Comparison of ENCODE assay signal across 10 cellular contexts in genomic region chr1:227944931-227945890, GRCh38. TPM values are rescaled to one million over a fixed set of nuclear protein-coding genes. Genes with fewer than 3 reads are reported as not detected.
A peak's percentile ranks its signal among the peaks of the same experiment; 100 is the strongest.
DNase-seq lines count a peak whose midpoint lies in the region; ATAC-seq and TF ChIP-seq lines count a peak whose summit lies in the region.
"Had no signal": no experiment of that assay in that cellular context is flagged by ENCODE, and none has a peak within 500 bp of the region (broad histone marks: within the 10 kb centered on the region; RNA-seq: fewer than 3 reads in every experiment).

No MANE protein-coding gene starts in this region.

- CTCF ChIA-PET in HEK293 (lab: Yijun Ruan, JAX) (interaction anchor here (0.6 to 3.0 kb wide), 9 partner anchors 8 to 496 kb away, joined by 3 to 42 read pairs (median 4); no protein-coding TSS in a partner anchor), PC-3 (lab: Charles Lee) (interaction anchor here (0.6 to 1.4 kb wide), 3 partner anchors 139 to 186 kb away, joined by 6 to 10 read pairs (median 9); no protein-coding TSS in a partner anchor), WTC11 (lab: Charles Lee) (interaction anchor here (1.1 to 4.4 kb wide), 5 partner anchors 8 to 183 kb away, joined by 3 to 25 read pairs (median 4); no protein-coding TSS in a partner anchor)

- peak overlapping the region; percentile 63 for H3K9ac ChIP-seq in PC-3 (ENCODE audit: low read length)

- no peak for TF ChIP-seq CTCF in HEK293 (tag by site-specific recombination; IDR thresholded peaks at IDR 0.05)
- no peak for TF ChIP-seq CTCF in PC-3 (conservative IDR thresholded peaks at IDR 0.05; ENCODE audit: low read depth, low read length)
- TF ChIP-seq CTCF in left ventricle myocardium inferior (IDR thresholded peaks at IDR 0.05; ENCODE audit: borderline replicate concordance) = no peak
- TF ChIP-seq CTCF in WTC11 (IDR thresholded peaks at IDR 0.05) = no peak

- H3K4me1 Mint-ChIP-seq in WTC11 = peaks cover 9% of the 10 kb centered on the region

- BruUV-seq in PC-3 (replicated peaks; lab: Mats Ljungman, UMichigan) = no TSS peak

- H2AFZ ChIP-seq in PC-3 (ENCODE audit: low read length) = peak overlapping the region; percentile 70; the same call in 1 of the 2 replicates

- H3K4me2 ChIP-seq in PC-3 (ENCODE audit: low read length) = peak overlapping the region; percentile 89

- H3K4me3 ChIP-seq in HEK293 (ENCODE audit: low read depth, low read length) (no peak overlapping the region), PC-3 (ENCODE audit: low read length) (peak overlapping the region; percentile 75), left ventricle myocardium inferior (peak overlapping the region; percentile 73)

- no peaks in the 10 kb centered on the region for H4K20me1 ChIP-seq in PC-3 (ENCODE audit: low read length)

- H3K4me1 ChIP-seq in HEK293 (ENCODE audit: control insufficient read depth, insufficient read depth, low read length) (peaks cover 14% of the 10 kb centered on the region), PC-3 (ENCODE audit: insufficient read depth, low read length) (peaks cover 28% of the 10 kb centered on the region), left ventricle myocardium inferior (peaks cover 69% of the 10 kb centered on the region)

- H3K27me3 ChIP-seq in PC-3 (ENCODE audit: low read length) = no peaks in the 10 kb centered on the region
- H3K27me3 ChIP-seq in left ventricle myocardium inferior (ENCODE audit: low read depth) = peaks cover 6% of the 10 kb centered on the region

- no peaks in the 10 kb centered on the region for H3K9me3 Mint-ChIP-seq in WTC11
- H3K9me3 Mint-ChIP-seq: activated naive CD8-positive, alpha-beta T cell treated with anti-CD3 and anti-CD28 coated beads, Interleukin-2, amount 10 ng/mL, durations not matched to agents 7 days and 5 days; T-cell had no signal

- no peaks in the 10 kb centered on the region for H3K36me3 Mint-ChIP-seq in WTC11
- H3K36me3 Mint-ChIP-seq: activated naive CD8-positive, alpha-beta T cell treated with anti-CD3 and anti-CD28 coated beads, Interleukin-2, amount 10 ng/mL, durations not matched to agents 7 days and 5 days; T-cell had no signal

- H3K36me3 ChIP-seq in HEK293 (ENCODE audit: control insufficient read depth in 2 of 2, insufficient read depth in 1 of 2, low read length in 2 of 2) (no peaks in the 10 kb centered on the region), PC-3 (ENCODE audit: low read depth, low read length) (no peaks in the 10 kb centered on the region), left ventricle myocardium inferior (no peaks in the 10 kb centered on the region)

- H3K27me3 Mint-ChIP-seq in WTC11 (ENCODE audit: low read depth) = peaks cover 22% of the 10 kb centered on the region

- intact Hi-C loops in PC-3 (cut with micrococcal nuclease) = loop anchor here (10.0 kb wide), 1 partner anchor 400 kb away; no protein-coding TSS in a partner anchor
- intact Hi-C loops in left ventricle myocardium inferior (cut with micrococcal nuclease) = loop anchor here (5.0 kb wide), 1 partner anchor 183 kb away; no protein-coding TSS in a partner anchor
- intact Hi-C loops in sciatic nerve (cut with DNase I) = loop anchor here (5.0 kb wide), 1 partner anchor 178 kb away; no protein-coding TSS in a partner anchor

- H3F3A ChIP-seq in PC-3 (ENCODE audit: low read length, unreplicated experiment) = no peaks in the 10 kb centered on the region

- ATAC-seq in PC-3 (peak; percentile 5), sciatic nerve (peak; percentile 16), WTC11 (no peak), HG03280 (IDR thresholded peaks at IDR 0.05; ENCODE audit: unreplicated experiment) (no peak)

- DNase-seq in PC-3 = peak; percentile 70
- DNase-seq in left ventricle myocardium inferior = no peak
- peak; percentile 60 for DNase-seq in sciatic nerve (ENCODE audit: low spot score)
- DNase-seq in GF-D8 (lab: John Stamatoyannopoulos, UW) = no peak
- no peak for DNase-seq in NCI-H82 treated with DMSO at 0.1 percent for 48 hours (lab: John Stamatoyannopoulos, UW; ENCODE audit: unreplicated experiment)
- DNase-seq in WTC11 (ENCODE audit: low spot score) = no peak
- DNase-seq: activated naive CD8-positive, alpha-beta T cell treated with anti-CD3 and anti-CD28 coated beads, Interleukin-2, amount 10 ng/mL, durations not matched to agents 7 days and 5 days had no signal

- H3K27ac ChIP-seq in HEK293 (ENCODE audit: extremely low read depth, low read depth, low read length) (no peak overlapping the region), PC-3 (ENCODE audit: low read length) (peak overlapping the region; percentile 77), left ventricle myocardium inferior (replicated peaks) (peak overlapping the region; percentile 79)

- POLR2A ChIA-PET in HEK293 (lab: Yijun Ruan, JAX) (no interaction called here), PC-3 (lab: Charles Lee; ENCODE audit: unreplicated experiment) (interaction anchor here (0.5 to 0.6 kb wide), 2 partner anchors 114 to 196 kb away, joined by 3 read pairs; no protein-coding TSS in a partner anchor), WTC11 (lab: Charles Lee) (no interaction called here)

- no peaks in the 10 kb centered on the region for H3K9me2 ChIP-seq in PC-3 (replicated peaks; ENCODE audit: low read length)

- H3K4me3 Mint-ChIP-seq in WTC11 = no peak overlapping the region
- H3K4me3 Mint-ChIP-seq: activated naive CD8-positive, alpha-beta T cell treated with anti-CD3 and anti-CD28 coated beads, Interleukin-2, amount 10 ng/mL, durations not matched to agents 7 days and 5 days had no signal

- peaks cover 79% of the 10 kb centered on the region for H3K79me2 ChIP-seq in PC-3 (ENCODE audit: low read length)

- H3K9me3 ChIP-seq in HEK293 (ENCODE audit: control insufficient read depth, insufficient read depth, low read depth, low read length) = no peaks in the 10 kb centered on the region
- no peaks in the 10 kb centered on the region for H3K9me3 ChIP-seq in PC-3 (ENCODE audit: low read length)
- H3K9me3 ChIP-seq in left ventricle myocardium inferior (replicated peaks) = no peaks in the 10 kb centered on the region

- no peak overlapping the region for H3K27ac Mint-ChIP-seq in WTC11
- H3K27ac Mint-ChIP-seq: activated naive CD8-positive, alpha-beta T cell treated with anti-CD3 and anti-CD28 coated beads, Interleukin-2, amount 10 ng/mL, durations not matched to agents 7 days and 5 days; T-cell had no signal

TF ChIP-seq in HEK293, 187 proteins besides CTCF, POLR2A, EP300 and RAD21:
- TF ChIP-seq GLIS2 (tag by site-specific recombination; IDR thresholded peaks at IDR 0.05) (peak; percentile 59), HOXD13 (CRISPR knock-in tag; IDR thresholded peaks at IDR 0.05; ENCODE audit: borderline replicate concordance) (no peak), ZNF791 (tag by site-specific recombination; IDR thresholded peaks at IDR 0.05) (no peak), OVOL3 (tag by site-specific recombination; IDR thresholded peaks at IDR 0.05) (no peak), ZIC2 (tag by site-specific recombination; IDR thresholded peaks at IDR 0.05) (0 out of 2 replicates have a peak, but pooled peaks have one; percentile 19), MZF1 (tag by site-specific recombination; IDR thresholded peaks at IDR 0.05; ENCODE audit: borderline replicate concordance) (no peak), GLIS1 (tag by site-specific recombination; IDR thresholded peaks at IDR 0.05) (peak; percentile 44; the same call in 1 of the 2 replicates), ZNF37A (tag by site-specific recombination; IDR thresholded peaks at IDR 0.05) (no peak), ZNF221 (tag by site-specific recombination; IDR thresholded peaks at IDR 0.05; ENCODE audit: borderline replicate concordance) (no peak), ZNF202 (tag by site-specific recombination; IDR thresholded peaks at IDR 0.05; ENCODE audit: borderline replicate concordance) (no peak)
TF ChIP-seq in HEK293: peak in this region for 3.

TF ChIP-seq in WTC11, 78 proteins besides CTCF, POLR2A, EP300 and RAD21 (continues in another document):
- no peak for TF ChIP-seq IRF2 (CRISPR knock-in tag; IDR thresholded peaks at IDR 0.05; ENCODE audit: borderline replicate concordance, low read depth)
- no peak for TF ChIP-seq ZSCAN18 (CRISPR knock-in tag; IDR thresholded peaks at IDR 0.05)
- TF ChIP-seq EMX1 (CRISPR knock-in tag; IDR thresholded peaks at IDR 0.05) = no peak
- TF ChIP-seq ZBTB43 (CRISPR knock-in tag; IDR thresholded peaks at IDR 0.05) = no peak
- TF ChIP-seq ZNF317 (CRISPR knock-in tag; IDR thresholded peaks at IDR 0.05; ENCODE audit: borderline replicate concordance, low read depth) = no peak
- TF ChIP-seq SOX15 (CRISPR knock-in tag; IDR thresholded peaks at IDR 0.05) = no peak
- no peak for TF ChIP-seq E2F4 (CRISPR knock-in tag; IDR thresholded peaks at IDR 0.05; ENCODE audit: borderline replicate concordance, low read depth)

RNA-seq across cellular contexts. Expression of gene WNT9A, which starts 2.5 kb away (rescaled TPM):
- total RNA-seq in PC-3 (2014; rRNA removed) (22.2 and 36.6 TPM in 2 replicates), left ventricle myocardium inferior (4.8 TPM), sciatic nerve (11.4 TPM), WTC11 (2021) (1.1 to 1.5 TPM (median 1.3 TPM) in 3 replicates)

Comparison
In these comparisons a context has a peak if more than half of its experiments do, and no peak if none do; other contexts are left out.
1. ATAC-seq: peak in PC-3 (single experiment) and sciatic nerve (single experiment); none in WTC11 (single experiment) and HG03280 (single experiment).
2. DNase-seq: peak in PC-3 (single experiment) and sciatic nerve (single experiment); none in left ventricle myocardium inferior (single experiment), GF-D8 (single experiment), NCI-H82 treated with DMSO at 0.1 percent for 48 hours (single experiment) and WTC11 (single experiment).